ENCODE assay signal across 30 cellular contexts in genomic region chr1:108856994-108857393, GRCh38. TPM values are rescaled to one million over a fixed set of nuclear protein-coding genes. Genes with fewer than 3 reads are reported as not detected.
"Had no signal": no experiment of that assay in that cellular context is flagged by ENCODE, and none has a peak within 500 bp of the region (broad histone marks: within the 10 kb centered on the region; RNA-seq: fewer than 3 reads in every experiment).

A gene with protein sequence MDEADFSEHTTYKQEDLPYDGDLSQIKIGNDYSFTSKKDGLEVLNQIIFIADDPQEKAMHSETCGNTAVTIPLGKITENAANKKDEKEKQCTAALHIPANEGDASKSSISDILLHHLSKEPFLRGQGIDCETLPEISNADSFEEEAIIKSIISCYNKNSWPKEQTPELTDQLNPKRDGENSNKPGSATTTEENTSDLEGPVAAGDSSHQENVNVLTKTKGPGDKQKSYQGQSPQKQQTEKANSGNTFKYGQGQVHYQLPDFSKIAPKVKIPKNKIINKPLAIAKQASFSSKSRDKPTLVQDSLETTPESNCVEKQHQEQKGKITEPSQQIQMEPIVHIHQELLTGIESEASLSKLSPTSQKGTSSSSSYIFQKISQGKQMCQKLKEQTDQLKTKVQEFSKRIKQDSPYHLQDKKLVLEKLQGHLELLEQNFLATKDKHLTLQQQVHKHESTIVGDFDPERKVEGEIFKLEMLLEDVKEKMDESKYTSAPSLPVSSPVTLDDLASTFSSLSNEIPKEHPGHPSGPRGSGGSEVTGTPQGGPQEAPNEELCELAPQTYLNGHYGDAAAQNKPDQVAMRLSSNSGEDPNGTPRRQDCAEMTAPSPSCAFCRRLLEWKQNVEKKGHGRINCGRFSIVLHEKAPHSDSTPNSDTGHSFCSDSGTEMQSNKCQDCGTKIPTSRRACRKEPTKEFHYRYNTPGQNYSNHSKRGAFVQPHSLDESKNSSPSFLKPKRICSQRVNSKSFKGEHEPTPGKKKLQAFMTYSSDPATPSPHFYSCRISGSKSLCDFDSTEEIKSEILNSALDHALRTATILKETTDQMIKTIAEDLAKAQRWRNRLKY (minus strand): TSS chr1:108857094. CDS start chr1:108852664, 4,430 bp downstream.

- H3K4me2 ChIP-seq: KMS-11, SK-N-SH had no signal

- H3K4me3 ChIP-seq: adrenal gland, body of pancreas, breast epithelium, SJSA1 had no signal

- H3K4me1 ChIP-seq: body of pancreas, breast epithelium had no signal

- H3K27ac Mint-ChIP-seq: activated CD4-positive, alpha-beta T cell treated with anti-CD3 and anti-CD28 coated beads, Interleukin-2, amount 10 ng/mL, durations not matched to agents 24 days and 14 days; activated CD8-positive, alpha-beta T cell treated with anti-CD3 and anti-CD28 coated beads for 36 hours; activated naive CD4-positive, alpha-beta T cell treated with anti-CD3 and anti-CD28 coated beads for 36 hours; activated naive CD4-positive, alpha-beta T cell treated with anti-CD3 and anti-CD28 coated beads, Interleukin-2, amount 50 U/mL, for 72 hours; activated T-cell treated with anti-CD3 and anti-CD28 coated beads, Interleukin-2, amount 50 U/mL, for 24 hours; activated T-helper 2 cell treated with anti-CD3 and anti-CD28 coated beads, Interferon-gamma antibody, Interleukin-2, Interleukin-4, amounts not matched to agents 10 μg/mL and 5 μg/mL and 100 μg/mL, durations not matched to agents 14 hours and 24 hours and 36 hours; IgD-negative memory B cell had no signal

- ATAC-seq: activated CD8-positive, alpha-beta T cell treated with anti-CD3 and anti-CD28 coated beads for 36 hours; activated naive CD4-positive, alpha-beta T cell treated with anti-CD3 and anti-CD28 coated beads, Interleukin-2, amount 50 U/mL, for 72 hours; body of pancreas; Panc1 had no signal

- H3K9me3 ChIP-seq: adrenal gland, body of pancreas, breast epithelium, SJSA1, SK-N-SH had no signal

- H3K9me2 ChIP-seq: SK-N-SH had no signal

- H3K27me3 ChIP-seq: adrenal gland, body of pancreas, breast epithelium, SJSA1 had no signal

- H3K36me3 Mint-ChIP-seq: activated naive CD4-positive, alpha-beta T cell treated with anti-CD3 and anti-CD28 coated beads, Interleukin-2, amount 50 U/mL, for 72 hours; IgD-negative memory B cell had no signal

- DNase-seq: activated CD4-positive, alpha-beta T cell treated with anti-CD3 and anti-CD28 coated beads, Interleukin-2, amount 10 ng/mL, durations not matched to agents 24 days and 14 days; activated CD4-positive, alpha-beta T cell treated with anti-CD3 and anti-CD28 coated beads, Interleukin-2, amount 50 U/mL, for 4 hours; activated CD8-positive, alpha-beta T cell treated with anti-CD3 and anti-CD28 coated beads for 36 hours; activated gamma-delta T cell treated with Interleukin-2 at 50 U/mL for 16 hours; activated naive CD4-positive, alpha-beta T cell treated with anti-CD3 and anti-CD28 coated beads for 36 hours; activated T-cell treated with anti-CD3 and anti-CD28 coated beads, Interleukin-2, amount 50 U/mL, for 24 hours; adrenal gland; body of pancreas; caudate nucleus; NCI-H1105; NCI-H1417 treated with DMSO at 0.1 percent for 48 hours; NCI-H187 treated with DMSO at 0.1 percent for 48 hours; NCI-H2081; NCI-H2171 treated with DMSO at 0.1 percent for 48 hours; NCI-H2227 treated with DMSO at 0.1 percent for 48 hours; NCI-H446; NCI-H510A treated with DMSO at 0.1 percent for 48 hours; NCI-H526 treated with DMSO at 0.1 percent for 48 hours; SHP77 treated with DMSO at 0.1 percent for 48 hours; SK-N-SH had no signal

- H3K27ac ChIP-seq: adrenal gland, body of pancreas, breast epithelium, KMS-11, SJSA1 had no signal

- H3K9ac ChIP-seq: KMS-11, SK-N-SH had no signal

- H3K9me3 Mint-ChIP-seq: activated CD4-positive, alpha-beta T cell treated with anti-CD3 and anti-CD28 coated beads, Interleukin-2, amount 10 ng/mL, durations not matched to agents 24 days and 14 days; activated CD8-positive, alpha-beta T cell treated with anti-CD3 and anti-CD28 coated beads for 36 hours; activated naive CD4-positive, alpha-beta T cell treated with anti-CD3 and anti-CD28 coated beads for 36 hours; activated naive CD4-positive, alpha-beta T cell treated with anti-CD3 and anti-CD28 coated beads, Interleukin-2, amount 50 U/mL, for 72 hours; activated T-cell treated with anti-CD3 and anti-CD28 coated beads, Interleukin-2, amount 50 U/mL, for 24 hours; activated T-helper 2 cell treated with anti-CD3 and anti-CD28 coated beads, Interferon-gamma antibody, Interleukin-2, Interleukin-4, amounts not matched to agents 10 μg/mL and 5 μg/mL and 100 μg/mL, durations not matched to agents 14 hours and 24 hours and 36 hours; IgD-negative memory B cell had no signal

- H3K4me3 Mint-ChIP-seq: activated CD4-positive, alpha-beta T cell treated with anti-CD3 and anti-CD28 coated beads, Interleukin-2, amount 10 ng/mL, durations not matched to agents 24 days and 14 days; activated CD8-positive, alpha-beta T cell treated with anti-CD3 and anti-CD28 coated beads for 36 hours; activated naive CD4-positive, alpha-beta T cell treated with anti-CD3 and anti-CD28 coated beads for 36 hours; activated T-cell treated with anti-CD3 and anti-CD28 coated beads, Interleukin-2, amount 50 U/mL, for 24 hours; IgD-negative memory B cell had no signal

- H3K36me3 ChIP-seq: adrenal gland, breast epithelium, SJSA1 had no signal

RNA-seq across cellular contexts. Expression of the gene that starts here (rescaled TPM):
- total RNA-seq: activated CD4-positive, alpha-beta T cell treated with anti-CD3 and anti-CD28 coated beads, Interleukin-2, amount 10 ng/mL, durations not matched to agents 24 days and 14 days; activated CD8-positive, alpha-beta memory T cell treated with anti-CD3 and anti-CD28 coated beads for 36 hours; activated CD8-positive, alpha-beta T cell treated with anti-CD3 and anti-CD28 coated beads for 36 hours; activated naive CD4-positive, alpha-beta T cell treated with anti-CD3 and anti-CD28 coated beads for 36 hours; activated naive CD4-positive, alpha-beta T cell treated with anti-CD3 and anti-CD28 coated beads, Interleukin-2, amount 50 U/mL, for 72 hours; activated T-helper 2 cell treated with anti-CD3 and anti-CD28 coated beads, Interferon-gamma antibody, Interleukin-2, Interleukin-4, amounts not matched to agents 10 μg/mL and 5 μg/mL and 100 μg/mL, durations not matched to agents 14 hours and 24 hours and 36 hours; astrocyte; body of pancreas; T-helper 2 cell treated with Interferon-gamma antibody and Interleukin-4, amounts not matched to agents 100 ng/mL and 5 ng/mL, for 36 hours had no signal
- polyA plus RNA-seq: IgD-negative memory B cell had no signal
